21 cellular contexts compared by ENCODE assay signal in the genomic region with DNA sequence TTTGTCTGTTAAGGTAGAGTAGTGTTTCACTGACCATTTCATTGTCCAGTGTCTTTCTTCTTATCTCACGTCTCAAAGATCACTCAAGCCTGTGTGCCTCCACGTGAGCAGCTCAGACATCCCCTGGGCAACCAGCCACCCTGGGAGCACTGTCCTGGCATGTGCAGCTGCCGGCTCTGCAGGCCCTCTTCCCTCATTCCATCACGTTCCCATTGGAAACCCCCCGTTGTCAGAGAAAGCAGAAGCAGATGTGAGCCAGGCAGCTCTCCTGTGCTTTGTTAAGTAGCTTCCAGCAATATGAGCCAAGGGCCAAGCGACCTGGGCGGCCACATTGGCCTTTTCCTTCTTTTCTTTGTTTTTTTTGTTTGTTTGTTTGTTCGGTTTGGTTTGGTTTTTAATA.
"Had no signal": no experiment of that assay in that cellular context is flagged by ENCODE, and none has a peak within 500 bp of the region (broad histone marks: within the 10 kb centered on the region; RNA-seq: fewer than 3 reads in every experiment).

No MANE protein-coding gene starts in this region.

- H3K36me3 Mint-ChIP-seq: mesothelial cell of epicardium had no signal

- H3K4me1 Mint-ChIP-seq: activated CD4-positive, alpha-beta memory T cell treated with anti-CD3 and anti-CD28 coated beads, Interleukin-2, amount 10 ng/mL, durations not matched to agents 7 days and 5 days had no signal

- DNase-seq: activated CD4-positive, alpha-beta memory T cell treated with anti-CD3 and anti-CD28 coated beads, Interleukin-2, amount 10 ng/mL, durations not matched to agents 7 days and 5 days; activated effector memory CD4-positive, alpha-beta T cell treated with Interleukin-2 at 50 U/mL for 16 hours; activated naive CD4-positive, alpha-beta T cell treated with anti-CD3 and anti-CD28 coated beads, Interleukin-2, amount 50 U/mL, for 16 hours; activated T-cell treated with anti-CD3 and anti-CD28 coated beads, Interleukin-2, amount 50 U/mL, for 4 hours; central memory CD4-positive, alpha-beta T cell; effector memory CD4-positive, alpha-beta T cell; foreskin melanocyte; kidney glomerular epithelial cell; lower lobe of right lung; ovary; SK-N-SH; stimulated activated CD4-positive, alpha-beta T cell treated with anti-CD3 and anti-CD28 coated beads, Interleukin-15, amount 100 ng/mL, for 24 hours; stimulated activated CD4-positive, alpha-beta T cell treated with anti-CD3 and anti-CD28 coated beads, Interleukin-4, amount 100 ng/mL, for 1 hour; stimulated activated naive CD4-positive, alpha-beta T cell; T-helper 1 cell; T1000; tibial artery; WERI-Rb-1 had no signal

- H3K9me3 Mint-ChIP-seq: activated CD4-positive, alpha-beta memory T cell treated with anti-CD3 and anti-CD28 coated beads, Interleukin-2, amount 10 ng/mL, durations not matched to agents 7 days and 5 days; activated T-cell treated with anti-CD3 and anti-CD28 coated beads, Interleukin-2, amount 50 U/mL, for 4 hours; mesothelial cell of epicardium had no signal

- H3K4me3 ChIP-seq: coronary artery, lower lobe of right lung, ovary, tibial artery had no signal

- ATAC-seq: activated T-cell treated with anti-CD3 and anti-CD28 coated beads, Interleukin-2, amount 50 U/mL, for 4 hours; lower lobe of right lung had no signal

- H3K27ac Mint-ChIP-seq: activated CD4-positive, alpha-beta memory T cell treated with anti-CD3 and anti-CD28 coated beads, Interleukin-2, amount 10 ng/mL, durations not matched to agents 7 days and 5 days; mesothelial cell of epicardium had no signal

- H3K27me3 ChIP-seq: ovary had no signal

- FAIRE-seq: astrocyte had no signal

- H3K4me2 ChIP-seq: SK-N-SH had no signal

- H3K4me3 Mint-ChIP-seq: activated CD4-positive, alpha-beta memory T cell treated with anti-CD3 and anti-CD28 coated beads, Interleukin-2, amount 10 ng/mL, durations not matched to agents 7 days and 5 days; activated T-cell treated with anti-CD3 and anti-CD28 coated beads, Interleukin-2, amount 50 U/mL, for 4 hours; mesothelial cell of epicardium had no signal

- H3K9me3 ChIP-seq: lower lobe of right lung, ovary, SK-N-SH, tibial artery had no signal

- H3K36me3 ChIP-seq: lower lobe of right lung, ovary, tibial artery, WERI-Rb-1 had no signal

- H3K27ac ChIP-seq: coronary artery, lower lobe of right lung, ovary, tibial artery, WERI-Rb-1 had no signal

- H3K4me1 ChIP-seq: lower lobe of right lung, tibial artery had no signal

- H3K9ac ChIP-seq: SK-N-SH had no signal
